Comparison of ENCODE assay signal across 18 cellular contexts in the genomic region with DNA sequence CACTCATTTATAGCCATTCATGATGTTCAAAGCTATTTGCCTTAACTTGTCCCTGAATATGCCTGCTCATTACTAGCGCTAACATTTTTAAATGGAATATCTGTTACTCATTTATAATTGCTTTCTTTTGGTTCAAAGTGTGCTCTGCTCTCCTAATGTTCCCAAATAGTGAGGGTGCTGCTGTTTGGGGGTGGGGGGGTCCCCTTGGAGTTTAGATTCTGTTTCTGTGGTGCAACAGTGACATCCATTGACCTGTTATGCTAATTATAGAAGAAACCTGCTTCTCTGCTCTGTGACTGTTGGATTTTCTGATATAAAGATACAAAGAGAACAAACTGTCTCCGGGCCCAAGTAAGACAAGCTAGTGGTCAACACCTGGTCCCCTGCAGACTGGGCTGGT.
DNase-seq lines count a peak whose midpoint lies in the region; ATAC-seq and TF ChIP-seq lines count a peak whose summit lies in the region.
"Had no signal": no experiment of that assay in that cellular context is flagged by ENCODE, and none has a peak within 500 bp of the region (broad histone marks: within the 10 kb centered on the region; RNA-seq: fewer than 3 reads in every experiment).

No MANE protein-coding gene starts in this region.

- peaks cover 5% of the 10 kb centered on the region for H3K27me3 Mint-ChIP-seq in activated T-cell treated with anti-CD3 and anti-CD28 coated beads, Interleukin-2, amount 50 U/mL, for 24 hours

- H3K27me3 ChIP-seq in SJSA1 (replicated peaks) (no peaks in the 10 kb centered on the region), left ventricle myocardium inferior (ENCODE audit: low read depth) (no peaks in the 10 kb centered on the region), aorta (ENCODE audit: control insufficient read depth in 1 of 2, insufficient read depth in 2 of 2, low read length in 1 of 2) (no peaks in the 10 kb centered on the region)
- H3K27me3 ChIP-seq: Peyer's patch, uterus had no signal

- H3K4me1 Mint-ChIP-seq in activated T-cell treated with anti-CD3 and anti-CD28 coated beads, Interleukin-2, amount 50 U/mL, for 24 hours (ENCODE audit: low read depth), result peaks cover 5% of the 10 kb centered on the region
- H3K4me1 Mint-ChIP-seq: immature natural killer cell, WTC11 had no signal

- peak; percentile 39 for ATAC-seq in Right ventricle myocardium superior (ENCODE audit: poor library complexity)
- no peak for ATAC-seq in aorta (ENCODE audit: low FRiP score)
- ATAC-seq in GM19035 (IDR thresholded peaks at IDR 0.05; ENCODE audit: unreplicated experiment), result no peak
- ATAC-seq in HG03565 (IDR thresholded peaks at IDR 0.05; ENCODE audit: unreplicated experiment), result no peak
- ATAC-seq: WTC11 had no signal

- no peak for TF ChIP-seq CTCF in left ventricle myocardium inferior (IDR thresholded peaks at IDR 0.05; ENCODE audit: borderline replicate concordance)

- H3K9me3 Mint-ChIP-seq in activated T-cell treated with anti-CD3 and anti-CD28 coated beads, Interleukin-2, amount 50 U/mL, for 24 hours, result no peaks in the 10 kb centered on the region
- H3K9me3 Mint-ChIP-seq: activated CD4-positive, alpha-beta memory T cell treated with anti-CD3 and anti-CD28 coated beads, Interleukin-2, amount 10 ng/mL, durations not matched to agents 7 days and 5 days; WTC11 had no signal

- intact Hi-C loops in Right ventricle myocardium superior (cut with DNase I) (loop anchor here (10.0 kb wide), 1 partner anchor 143 kb away; no protein-coding TSS in a partner anchor), cardiac septum (cut with DNase I) (loop anchor here (5.0 kb wide), 1 partner anchor 145 kb away; no protein-coding TSS in a partner anchor), left ventricle myocardium inferior (cut with micrococcal nuclease) (no loop called here), aorta (cut with DNase I) (loop anchor here in 1 of 2 donors (5.0 kb wide), 2 partner anchors 45 to 65 kb away; no protein-coding TSS in a partner anchor)

- H3K36me3 ChIP-seq in SJSA1, result no peaks in the 10 kb centered on the region
- H3K36me3 ChIP-seq in left ventricle myocardium inferior, result no peaks in the 10 kb centered on the region
- H3K36me3 ChIP-seq in aorta (ENCODE audit: control insufficient read depth in 1 of 2, insufficient read depth in 2 of 2, low read length in 1 of 2), result no peaks in the 10 kb centered on the region
- H3K36me3 ChIP-seq: Peyer's patch, uterus had no signal

- H3K27ac Mint-ChIP-seq in activated T-cell treated with anti-CD3 and anti-CD28 coated beads, Interleukin-2, amount 50 U/mL, for 24 hours, result no peak overlapping the region
- H3K27ac Mint-ChIP-seq: activated CD4-positive, alpha-beta memory T cell treated with anti-CD3 and anti-CD28 coated beads, Interleukin-2, amount 10 ng/mL, durations not matched to agents 7 days and 5 days; immature natural killer cell; WTC11 had no signal

- no peak overlapping the region for H3K4me3 Mint-ChIP-seq in activated T-cell treated with anti-CD3 and anti-CD28 coated beads, Interleukin-2, amount 50 U/mL, for 24 hours
- H3K4me3 Mint-ChIP-seq: activated CD4-positive, alpha-beta memory T cell treated with anti-CD3 and anti-CD28 coated beads, Interleukin-2, amount 10 ng/mL, durations not matched to agents 7 days and 5 days; immature natural killer cell; WTC11 had no signal

- DNase-seq in Right ventricle myocardium superior, result no peak
- no peak for DNase-seq in cardiac septum (ENCODE audit: low spot score)
- DNase-seq in SJSA1 (ENCODE audit: low read depth in 1 of 2, low spot score in 2 of 2), result no peak
- DNase-seq in left ventricle myocardium inferior, result no peak
- no peak for DNase-seq in aorta
- DNase-seq in activated T-cell treated with anti-CD3 and anti-CD28 coated beads, Interleukin-2, amount 50 U/mL, for 24 hours, result no peak
- DNase-seq: activated CD4-positive, alpha-beta memory T cell treated with anti-CD3 and anti-CD28 coated beads, Interleukin-2, amount 10 ng/mL, durations not matched to agents 7 days and 5 days; activated naive CD4-positive, alpha-beta T cell; anterior cingulate cortex; immature natural killer cell; KG1; NCI-H2029; Peyer's patch; uterus had no signal

- whole genome bisulfite sequencing in aorta, 2 donors, result 86 to 91% methylated on average over 2 of the region's 2 CpGs

- H3K4me3 ChIP-seq in SJSA1, result no peak overlapping the region
- no peak overlapping the region for H3K4me3 ChIP-seq in left ventricle myocardium inferior
- H3K4me3 ChIP-seq in aorta (ENCODE audit: low read length in 2 of 2), result no peak overlapping the region
- H3K4me3 ChIP-seq: Peyer's patch, uterus had no signal

- H3K4me1 ChIP-seq in SJSA1 (replicated peaks), result peaks cover 31% of the 10 kb centered on the region
- peaks cover 36% of the 10 kb centered on the region for H3K4me1 ChIP-seq in left ventricle myocardium inferior
- peaks cover 18 to 21% of the 10 kb centered on the region in 2 donors for H3K4me1 ChIP-seq in aorta (ENCODE audit: control insufficient read depth in 1 of 2, insufficient read depth in 2 of 2, low read length in 2 of 2)
- H3K4me1 ChIP-seq: Peyer's patch, uterus had no signal

- H3K9me3 ChIP-seq in SJSA1 (replicated peaks) (no peaks in the 10 kb centered on the region), left ventricle myocardium inferior (replicated peaks) (no peaks in the 10 kb centered on the region), aorta (ENCODE audit: control insufficient read depth, low read length) (no peaks in the 10 kb centered on the region)
- H3K9me3 ChIP-seq: Peyer's patch, uterus had no signal

- peak overlapping the region; percentile 89 for H3K27ac ChIP-seq in SJSA1
- H3K27ac ChIP-seq in left ventricle myocardium inferior (replicated peaks), result peak overlapping the region; percentile 44
- peak overlapping the region; percentile 84 to 97 for H3K27ac ChIP-seq in aorta (ENCODE audit: low read depth in 1 of 2, low read length in 2 of 2)
- H3K27ac ChIP-seq: C4-2B, uterus had no signal

- H3K36me3 Mint-ChIP-seq in activated T-cell treated with anti-CD3 and anti-CD28 coated beads, Interleukin-2, amount 50 U/mL, for 24 hours (ENCODE audit: low read depth), result no peaks in the 10 kb centered on the region
- H3K36me3 Mint-ChIP-seq: immature natural killer cell, WTC11 had no signal
